Comparison of ENCODE assay signal across 1 cellular context in the genomic region with DNA sequence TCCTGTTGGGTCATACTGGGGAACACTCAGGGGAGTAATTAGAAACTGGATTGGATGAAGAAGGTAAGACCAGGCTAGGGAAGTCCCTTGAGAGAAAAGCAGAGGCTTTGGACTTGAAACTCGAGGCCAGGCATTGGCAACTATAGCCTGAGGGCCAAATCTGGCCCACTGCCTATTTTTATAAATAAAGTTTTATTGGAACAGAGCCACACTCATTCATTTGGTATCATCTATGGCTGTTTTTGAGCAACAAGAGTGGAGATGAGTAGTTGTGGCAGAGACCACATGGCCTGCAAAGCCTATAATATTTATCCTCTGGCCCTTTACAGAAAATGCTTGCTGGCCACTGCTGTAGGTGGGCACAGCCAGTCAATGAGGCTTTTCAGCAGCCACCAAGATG.
TF ChIP-seq lines count a peak whose summit lies in the region.

No MANE protein-coding gene starts in this region.

TF ChIP-seq in K562, 482 proteins besides CTCF, POLR2A, EP300 and RAD21 (continued from another document):
- TF ChIP-seq, protein P1, sequence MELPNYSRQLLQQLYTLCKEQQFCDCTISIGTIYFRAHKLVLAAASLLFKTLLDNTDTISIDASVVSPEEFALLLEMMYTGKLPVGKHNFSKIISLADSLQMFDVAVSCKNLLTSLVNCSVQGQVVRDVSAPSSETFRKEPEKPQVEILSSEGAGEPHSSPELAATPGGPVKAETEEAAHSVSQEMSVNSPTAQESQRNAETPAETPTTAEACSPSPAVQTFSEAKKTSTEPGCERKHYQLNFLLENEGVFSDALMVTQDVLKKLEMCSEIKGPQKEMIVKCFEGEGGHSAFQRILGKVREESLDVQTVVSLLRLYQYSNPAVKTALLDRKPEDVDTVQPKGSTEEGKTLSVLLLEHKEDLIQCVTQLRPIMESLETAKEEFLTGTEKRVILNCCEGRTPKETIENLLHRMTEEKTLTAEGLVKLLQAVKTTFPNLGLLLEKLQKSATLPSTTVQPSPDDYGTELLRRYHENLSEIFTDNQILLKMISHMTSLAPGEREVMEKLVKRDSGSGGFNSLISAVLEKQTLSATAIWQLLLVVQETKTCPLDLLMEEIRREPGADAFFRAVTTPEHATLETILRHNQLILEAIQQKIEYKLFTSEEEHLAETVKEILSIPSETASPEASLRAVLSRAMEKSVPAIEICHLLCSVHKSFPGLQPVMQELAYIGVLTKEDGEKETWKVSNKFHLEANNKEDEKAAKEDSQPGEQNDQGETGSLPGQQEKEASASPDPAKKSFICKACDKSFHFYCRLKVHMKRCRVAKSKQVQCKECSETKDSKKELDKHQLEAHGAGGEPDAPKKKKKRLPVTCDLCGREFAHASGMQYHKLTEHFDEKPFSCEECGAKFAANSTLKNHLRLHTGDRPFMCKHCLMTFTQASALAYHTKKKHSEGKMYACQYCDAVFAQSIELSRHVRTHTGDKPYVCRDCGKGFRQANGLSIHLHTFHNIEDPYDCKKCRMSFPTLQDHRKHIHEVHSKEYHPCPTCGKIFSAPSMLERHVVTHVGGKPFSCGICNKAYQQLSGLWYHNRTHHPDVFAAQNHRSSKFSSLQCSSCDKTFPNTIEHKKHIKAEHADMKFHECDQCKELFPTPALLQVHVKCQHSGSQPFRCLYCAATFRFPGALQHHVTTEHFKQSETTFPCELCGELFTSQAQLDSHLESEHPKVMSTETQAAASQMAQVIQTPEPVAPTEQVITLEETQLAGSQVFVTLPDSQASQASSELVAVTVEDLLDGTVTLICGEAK (IDR thresholded peaks at IDR 0.05) = peak; percentile 94
- TF ChIP-seq, protein P1 (CRISPR knock-in tag; IDR thresholded peaks at IDR 0.05) = peak; percentile 69
- no peak for TF ChIP-seq ZNF699 (CRISPR knock-in tag; IDR thresholded peaks at IDR 0.05; ENCODE audit: insufficient replicate concordance)
